ENCODE assay signal across 8 cellular contexts in genomic region chr6:49462599-49462926, GRCh38. TPM values are rescaled to one million over a fixed set of nuclear protein-coding genes. Genes with fewer than 3 reads are reported as not detected.
DNase-seq lines count a peak whose midpoint lies in the region; ATAC-seq, FAIRE-seq and TF ChIP-seq lines count a peak whose summit lies in the region.

No MANE protein-coding gene starts in this region.

- TF ChIP-seq CTCF in GM12878 (IDR thresholded peaks at IDR 0.05 in 2 of 3, conservative IDR thresholded peaks at IDR 0.05 in 1 of 3; ENCODE audit: control insufficient read depth in 2 of 3, extremely low read depth in 1 of 3, insufficient read depth in 1 of 3, low read depth in 3 of 3, low read length in 3 of 3) (no peak), right lobe of liver (IDR thresholded peaks at IDR 0.05) (no peak)

- H2AFZ ChIP-seq in GM12878 (ENCODE audit: control insufficient read depth, low read depth, low read length): peak overlapping the region; percentile 66

- H3K36me3 ChIP-seq in GM12878 (ENCODE audit: control insufficient read depth in 2 of 2, insufficient read depth in 2 of 2, low read length in 1 of 2): no peaks in the 10 kb centered on the region
- peaks cover 0 to 18% (median 4%) of the 10 kb centered on the region in 4 donors for H3K36me3 ChIP-seq in right lobe of liver
- peaks cover 2% of the 10 kb centered on the region for H3K36me3 ChIP-seq in urinary bladder (ENCODE audit: insufficient read depth)

- TF ChIP-seq POLR2A in GM12878 (IDR thresholded peaks at IDR 0.05; ENCODE audit: low read depth, low read length) (no peak), right lobe of liver (IDR thresholded peaks at IDR 0.05) (no peak)

- 0% methylated on average over 7 of the region's 7 CpGs for WGBS in GM12878 (ENCODE audit: insufficient coverage, insufficient replicate concordance, low lambda C conversion rate, missing lambda C conversion rate)
- under 1% methylated on average over 7 of the region's 7 CpGs for WGBS in right lobe of liver (ENCODE audit: insufficient coverage, low coverage, low lambda C conversion rate, missing lambda C conversion rate)
- WGBS in urinary bladder: under 1% methylated on average over 7 of the region's 7 CpGs

- in situ Hi-C loops in GM12878 (cut with MboI): no loop called here

- POLR2A ChIA-PET in GM12878 (lab: Charles Lee): no interaction called here

- H3K9me3 ChIP-seq in GM12878 (replicated peaks; ENCODE audit: control insufficient read depth, insufficient read depth, low read length) (no peaks in the 10 kb centered on the region), right lobe of liver (no peaks in the 10 kb centered on the region)

- no peak for TF ChIP-seq RAD21 in GM12878 (IDR thresholded peaks at IDR 0.05; ENCODE audit: insufficient read depth, low read depth, low read length)

- H3K4me3 ChIP-seq in GM12878 (peak overlapping the region; percentile 92), right lobe of liver (peak overlapping the region; percentile 76 to 83 (median 77)), urinary bladder (ENCODE audit: low read depth, low read length) (peak overlapping the region; percentile 76)

- DNase-seq in AG20443 (ENCODE audit: low spot score) (peak; percentile 7), GM12878 (ENCODE audit: low read depth, low spot score) (no peak), right lobe of liver (no peak), GM19238 (ENCODE audit: insufficient read length, low spot score) (no peak), HT-29 (ENCODE audit: low spot score) (no peak)

- peaks cover 36% of the 10 kb centered on the region for H3K79me2 ChIP-seq in GM12878 (ENCODE audit: control insufficient read depth, insufficient read depth, low read length)

- H3K9ac ChIP-seq in GM12878 (ENCODE audit: control insufficient read depth, insufficient read depth, low read length): peak overlapping the region; percentile 89

- intact Hi-C loops in GM12878 (cut with micrococcal nuclease; ENCODE audit: unreplicated experiment) (no loop called here), right lobe of liver (cut with DNase I) (no loop called here)

- CTCF ChIA-PET in GM12878 (lab: Yijun Ruan, JAX): interaction anchor here (1.4 kb wide), 1 partner anchor 9 kb away, joined by 7 read pairs; no protein-coding TSS in a partner anchor

- no peaks in the 10 kb centered on the region for H4K20me1 ChIP-seq in GM12878 (ENCODE audit: control insufficient read depth, insufficient read depth)

- SMC1A ChIA-PET in GM12878 (lab: Charles Lee; ENCODE audit: uncharacterized antibody, unreplicated experiment): interaction anchor here (0.7 to 1.2 kb wide), 2 partner anchors 9 to 13 kb away, joined by 4 to 5 read pairs; no protein-coding TSS in a partner anchor

- RAD21 ChIA-PET in GM12878 (lab: Charles Lee; ENCODE audit: unreplicated experiment): no interaction called here

- H3K27me3 ChIP-seq in GM12878 (replicated peaks in 1 of 2; ENCODE audit: control insufficient read depth in 2 of 2, insufficient read depth in 2 of 2, low read length in 1 of 2) (no peaks in the 10 kb centered on the region), right lobe of liver (no peaks in the 10 kb centered on the region)

- peaks cover 4% of the 10 kb centered on the region; the same call in 1 of the 2 replicates for H3K4me1 ChIP-seq in GM12878 (ENCODE audit: control insufficient read depth, insufficient read depth, low read length)
- H3K4me1 ChIP-seq in right lobe of liver: peaks cover 0 to 28% (median 0%) of the 10 kb centered on the region in 4 donors
- H3K4me1 ChIP-seq in urinary bladder (ENCODE audit: insufficient read depth): no peaks in the 10 kb centered on the region

- peak overlapping the region; percentile 80 for H3K27ac ChIP-seq in GM12878 (ENCODE audit: control insufficient read depth, insufficient read depth)
- peak overlapping the region; percentile 77 to 95 (median 92) for H3K27ac ChIP-seq in right lobe of liver
- peak overlapping the region; percentile 87 for H3K27ac ChIP-seq in urinary bladder (ENCODE audit: low read depth)

- FAIRE-seq in GM12878 (lab: Jason Lieb, UNC): no peak

- H3K4me2 ChIP-seq in GM12878 (ENCODE audit: control insufficient read depth, insufficient read depth): peak overlapping the region; percentile 86

- TSS peak; percentile 83 for BruUV-seq in GM12878 (replicated peaks; lab: Mats Ljungman, UMichigan)

- no peak for TF ChIP-seq EP300 in GM12878 (IDR thresholded peaks at IDR 0.05; ENCODE audit: borderline replicate concordance in 1 of 2, control insufficient read depth in 1 of 2, low read depth in 2 of 2, low read length in 2 of 2)

- peak; percentile 1 for ATAC-seq in GM19438 (IDR thresholded peaks at IDR 0.05; ENCODE audit: low read depth, unreplicated experiment)
- peak; percentile 1 for ATAC-seq in HG03565 (IDR thresholded peaks at IDR 0.05; ENCODE audit: unreplicated experiment)
- ATAC-seq in GM12878: peak; percentile 22
- ATAC-seq in right lobe of liver: peak; percentile 38 to 61 (median 50)

TF ChIP-seq in GM12878, 131 proteins besides CTCF, POLR2A, EP300 and RAD21:
- TF ChIP-seq PAX5 (IDR thresholded peaks at IDR 0.05; ENCODE audit: borderline replicate concordance, low read depth, low read length) (no peak), MYB (IDR thresholded peaks at IDR 0.05; ENCODE audit: borderline replicate concordance, low read depth, low read length) (no peak), ZNF24 (IDR thresholded peaks at IDR 0.05) (no peak), TCF7 (IDR thresholded peaks at IDR 0.05; ENCODE audit: borderline replicate concordance) (no peak)

RNA-seq across cellular contexts. Expression of gene MMUT, which starts 0.5 kb away (rescaled TPM):
- 10.4 and 10.7 TPM in 2 replicates for total RNA-seq in GM12878 (2013; cell fraction: nucleolus; rRNA removed)
- total RNA-seq in GM12878 (2014; rRNA removed): 6.4 and 6.6 TPM in 2 replicates
- total RNA-seq in GM12878 (2014; rRNA removed; fragmentation: Illumina TruSeq; extraction: Trizol): 12.2 and 12.9 TPM in 2 replicates
- 11.1 and 12.0 TPM in 2 replicates for total RNA-seq in GM12878 (2021)
- 8.2 TPM for polyA plus RNA-seq in GM12878 (2011; ENCODE audit: low read depth)
- 15.3 and 24.6 TPM in 2 replicates for polyA plus RNA-seq in GM12878 (2011; rRNA removed)
- 4.5 and 5.1 TPM in 2 replicates for polyA plus RNA-seq in GM12878 (2011; cell fraction: cytosol; rRNA removed)
- polyA plus RNA-seq in GM12878 (2011; cell fraction: nucleus; rRNA removed): 25.8 and 41.6 TPM in 2 replicates
- polyA plus RNA-seq in GM12878 (2012): 9.4 and 11.9 TPM in 2 replicates
- 13.1 and 15.5 TPM in 2 replicates for polyA plus RNA-seq in GM12878 (2014; fragmentation: Illumina TruSeq; extraction: Trizol)
- 10 to 100 TPM; 13.8 to 14.4 TPM for polyA plus RNA-seq in GM12878 (2014; fragmentation: Nextera tagmentation; extraction: Ambion mirVana)
- 7.9 and 10.1 TPM in 2 replicates for polyA plus RNA-seq in GM12878 (2014; rRNA removed)
- polyA plus RNA-seq in GM12878 (2016; fragmentation: Nextera tagmentation; extraction: Ambion mirVana): 10 to 100 TPM; 20.7 to 21.5 TPM
- polyA minus RNA-seq in GM12878 (2011; rRNA and poly(A)+ RNA removed): 10.7 and 12.1 TPM in 2 replicates
- polyA minus RNA-seq in GM12878 (2011; cell fraction: cytosol; rRNA and poly(A)+ RNA removed): 2.8 and 3.3 TPM in 2 replicates
- polyA minus RNA-seq in GM12878 (2011; cell fraction: nucleus; rRNA and poly(A)+ RNA removed): 8.6 and 11.5 TPM in 2 replicates
- 100 to 1,000 TPM in 1 of 6 experiments, 10 to 100 TPM in 5; 24.7 to 108 (median 63.9) TPM for total RNA-seq in right lobe of liver
- 23.4 TPM for total RNA-seq in urinary bladder
- 21.5 TPM for polyA plus RNA-seq in urinary bladder
- 3.8 and 4.4 TPM in 2 replicates for total RNA-seq in HT-29 (2014; rRNA removed; shearing (Covaris generic))

RNA-seq across cellular contexts. Expression of gene CENPQ, which starts 0.6 kb away (rescaled TPM):
- total RNA-seq in GM12878 (2013; cell fraction: nucleolus; rRNA removed): 5.4 TPM in 2 replicates
- total RNA-seq in GM12878 (2014; rRNA removed): 9.6 and 11.6 TPM in 2 replicates
- total RNA-seq in GM12878 (2014; rRNA removed; fragmentation: Illumina TruSeq; extraction: Trizol): 15.9 and 16.8 TPM in 2 replicates
- total RNA-seq in GM12878 (2021): 9.6 and 10.8 TPM in 2 replicates
- polyA plus RNA-seq in GM12878 (2011; ENCODE audit: low read depth): 3.4 TPM
- 17.7 and 34.4 TPM in 2 replicates for polyA plus RNA-seq in GM12878 (2011; rRNA removed)
- 4.0 and 4.8 TPM in 2 replicates for polyA plus RNA-seq in GM12878 (2011; cell fraction: cytosol; rRNA removed)
- polyA plus RNA-seq in GM12878 (2011; cell fraction: nucleus; rRNA removed): 8.3 and 9.4 TPM in 2 replicates
- polyA plus RNA-seq in GM12878 (2012): 7.5 and 9.1 TPM in 2 replicates
- polyA plus RNA-seq in GM12878 (2014; fragmentation: Illumina TruSeq; extraction: Trizol): 18.7 and 21.7 TPM in 2 replicates
- polyA plus RNA-seq in GM12878 (2014; fragmentation: Nextera tagmentation; extraction: Ambion mirVana): 10 to 100 TPM; 23.6 to 34.2 TPM
- 6.9 and 7.4 TPM in 2 replicates for polyA plus RNA-seq in GM12878 (2014; rRNA removed)
- 10 to 100 TPM; 17.8 to 19.0 TPM for polyA plus RNA-seq in GM12878 (2016; fragmentation: Nextera tagmentation; extraction: Ambion mirVana)
- 4.3 and 5.4 TPM in 2 replicates for polyA minus RNA-seq in GM12878 (2011; rRNA and poly(A)+ RNA removed)
- 1.3 and 2.6 TPM in 2 replicates for polyA minus RNA-seq in GM12878 (2011; cell fraction: cytosol; rRNA and poly(A)+ RNA removed)
- 1.6 and 2.6 TPM in 2 replicates for polyA minus RNA-seq in GM12878 (2011; cell fraction: nucleus; rRNA and poly(A)+ RNA removed)
- 1 to 10 TPM in 4 of 6 experiments, under 1 TPM in 2; 0.49 to 3.6 (median 1.1) TPM for total RNA-seq in right lobe of liver
- total RNA-seq in urinary bladder: 15.9 TPM
- polyA plus RNA-seq in urinary bladder: 6.8 TPM
- total RNA-seq in HT-29 (2014; rRNA removed; shearing (Covaris generic)): 3.3 and 3.5 TPM in 2 replicates

RNA-seq across cellular contexts. Expression of gene GLYATL3, which starts 37.2 kb away (rescaled TPM):
- not detected in 2 replicates for total RNA-seq in GM12878 (2013; cell fraction: nucleolus; rRNA removed)
- total RNA-seq in GM12878 (2014; rRNA removed) (not detected in 2 replicates), GM12878 (2014; rRNA removed; fragmentation: Illumina TruSeq; extraction: Trizol) (not detected in 2 replicates), GM12878 (2021) (not detected in 2 replicates), right lobe of liver (under 1 TPM in 2 of 6 experiments, not detected in 4; 0.44 to 0.48 TPM), urinary bladder (not detected)
- polyA plus RNA-seq in GM12878 (2011; ENCODE audit: low read depth): not detected
- polyA plus RNA-seq in GM12878 (2011; rRNA removed) (not detected in 2 replicates), GM12878 (2014; fragmentation: Illumina TruSeq; extraction: Trizol) (not detected in 2 replicates), GM12878 (2014; fragmentation: Nextera tagmentation; extraction: Ambion mirVana) (not detected), GM12878 (2014; rRNA removed) (not detected in 2 replicates), GM12878 (2016; fragmentation: Nextera tagmentation; extraction: Ambion mirVana) (not detected), urinary bladder (not detected)
- not detected in 2 replicates for polyA plus RNA-seq in GM12878 (2011; cell fraction: cytosol; rRNA removed)
- not detected in 2 replicates for polyA plus RNA-seq in GM12878 (2011; cell fraction: nucleus; rRNA removed)
- polyA plus RNA-seq in GM12878 (2012): not detected in 2 replicates
- polyA minus RNA-seq in GM12878 (2011; rRNA and poly(A)+ RNA removed): not detected in 2 replicates
- not detected in 2 replicates for polyA minus RNA-seq in GM12878 (2011; cell fraction: cytosol; rRNA and poly(A)+ RNA removed)
- polyA minus RNA-seq in GM12878 (2011; cell fraction: nucleus; rRNA and poly(A)+ RNA removed): not detected in 2 replicates
- total RNA-seq in HT-29 (2014; rRNA removed; shearing (Covaris generic)): not detected in 2 replicates
